8 cellular contexts compared by ENCODE assay signal in the genomic region with DNA sequence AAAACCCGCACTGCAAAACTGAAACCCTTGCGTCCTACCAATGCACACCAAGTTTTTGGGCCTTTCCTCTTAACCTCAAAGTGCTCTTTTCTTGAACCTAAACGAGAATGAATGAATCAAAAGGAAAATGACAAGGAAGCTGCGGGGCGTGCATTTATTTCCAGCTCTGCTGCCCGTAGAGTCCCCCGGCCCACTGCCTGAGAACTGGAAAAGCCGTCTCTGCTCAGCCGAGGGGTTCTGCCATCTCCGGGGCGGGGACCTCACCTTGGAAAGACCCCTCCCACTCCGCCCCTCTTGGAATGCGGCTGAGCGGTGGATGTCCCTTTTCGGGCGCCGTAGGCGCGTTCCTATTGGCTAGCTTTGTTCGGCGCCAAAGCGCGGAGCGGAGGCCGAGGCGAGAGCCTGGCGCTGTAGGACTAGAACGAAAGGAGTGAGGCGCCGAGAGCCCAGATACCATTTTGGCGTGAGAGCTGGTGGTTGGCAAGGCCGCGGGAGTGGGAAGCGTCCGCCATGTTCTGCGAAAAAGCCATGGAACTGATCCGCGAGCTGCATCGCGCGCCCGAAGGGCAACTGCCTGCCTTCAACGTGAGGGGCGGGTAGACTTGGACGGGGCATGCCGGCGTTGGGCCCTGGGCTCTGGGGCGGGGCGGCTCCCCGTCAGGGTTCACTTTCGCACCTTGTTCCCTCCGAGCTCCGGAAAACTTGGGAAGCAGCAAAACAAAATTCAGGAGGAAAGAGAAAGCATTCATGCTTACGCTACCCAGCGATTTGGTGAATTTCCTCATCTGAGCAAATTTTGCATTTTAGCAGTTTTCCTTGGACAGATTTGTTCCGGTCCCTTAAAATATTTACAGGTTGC. TPM values are rescaled to one million over a fixed set of nuclear protein-coding genes. Genes with fewer than 3 reads are reported as not detected.
A peak's percentile ranks its signal among the peaks of the same experiment; 100 is the strongest.
DNase-seq lines count a peak whose midpoint lies in the region; ATAC-seq and TF ChIP-seq lines count a peak whose summit lies in the region.

A gene (plus strand): TSS at position 363 of the 859 bp plus-strand sequence. CDS start 148 bp downstream, at position 511.

- in situ Hi-C loops in GM13976 (cut with MboI; ENCODE audit: low sequenced_read_pairs, unreplicated experiment): loop anchor here (10.0 to 25.0 kb wide), 2 partner anchors 345 to 413 kb away; a partner anchor contains a TSS

- H3K36me3 ChIP-seq in heart right ventricle (no peaks in the 10 kb centered on the region), upper lobe of left lung (no peaks in the 10 kb centered on the region)

- peak; percentile 93 for DNase-seq in GM13976 (ENCODE audit: low spot score)
- DNase-seq in NCI-H128 (lab: John Stamatoyannopoulos, UW; ENCODE audit: unreplicated experiment): peak; percentile 93
- peak; percentile 95 for DNase-seq in SW480 (ENCODE audit: low spot score)
- DNase-seq in activated naive CD8-positive, alpha-beta T cell treated with anti-CD3 and anti-CD28 coated beads, Interleukin-2, amount 50 U/mL, for 16 hours (ENCODE audit: low read depth, low spot score): peak; percentile 52
- DNase-seq in heart right ventricle: peak; percentile 83
- DNase-seq in posterior cingulate gyrus: peak; percentile 80 to 98 (median 88)
- peak; percentile 71 to 92 for DNase-seq in upper lobe of left lung

- no peak for TF ChIP-seq POLR2A in upper lobe of left lung (IDR thresholded peaks at IDR 0.05)

- H3K27ac ChIP-seq in heart right ventricle (peak within 1 kb of the TSS in 4 of 10 donors; percentile 24 to 61 (median 38)), upper lobe of left lung (peak within 1 kb of the TSS; percentile 37 to 69 (median 42))

- peak; percentile 91 for ATAC-seq in HG02763 (IDR thresholded peaks at IDR 0.05; ENCODE audit: unreplicated experiment)
- peak; percentile 93 to 97 (median 96) for ATAC-seq in heart right ventricle
- peak; percentile 91 to 98 for ATAC-seq in upper lobe of left lung (ENCODE audit: low FRiP score in 2 of 2)

- peaks cover 0 to 22% (median 9%) of the 10 kb centered on the region in 9 donors for H3K4me1 ChIP-seq in heart right ventricle
- peaks cover 6 to 10% (median 8%) of the 10 kb centered on the region in 4 donors for H3K4me1 ChIP-seq in upper lobe of left lung

- intact Hi-C loops in heart right ventricle (cut with DNase I): loop anchor here in 2 of 10 donors (10.0 kb wide), 3 partner anchors 127 to 343 kb away; no protein-coding TSS in a partner anchor
- intact Hi-C loops in posterior cingulate gyrus (cut with DNase I): loop anchor here (5.0 to 10.0 kb wide), 2 partner anchors 210 to 217 kb away; a partner anchor contains a TSS

- WGBS in heart right ventricle, 2 donors: 2% methylated on average over 56 of the region's 56 CpGs
- WGBS in upper lobe of left lung, 2 donors: 1% methylated on average over 40 to 56 of the region's 56 CpGs

- no peak for TF ChIP-seq EP300 in upper lobe of left lung (IDR thresholded peaks at IDR 0.05)

- no peaks in the 10 kb centered on the region for H3K27me3 ChIP-seq in heart right ventricle
- no peaks in the 10 kb centered on the region for H3K27me3 ChIP-seq in upper lobe of left lung

- H3K9me3 ChIP-seq in heart right ventricle: peaks cover 0 to 20% (median 12%) of the 10 kb centered on the region in 11 donors
- H3K9me3 ChIP-seq in upper lobe of left lung: peaks cover 0 to 17% (median 10%) of the 10 kb centered on the region in 4 donors

- H3K4me3 ChIP-seq in heart right ventricle: peak within 1 kb of the TSS; percentile 30 to 84 (median 64)
- peak within 1 kb of the TSS; percentile 63 to 78 (median 74) for H3K4me3 ChIP-seq in upper lobe of left lung

- no peak for TF ChIP-seq CTCF in GM13976 (IDR thresholded peaks at IDR 0.05; ENCODE audit: borderline replicate concordance, control extremely low read depth, extremely low read depth, insufficient read depth, missing control alignments)
- no peak for TF ChIP-seq CTCF in heart right ventricle (IDR thresholded peaks at IDR 0.05)
- TF ChIP-seq CTCF in upper lobe of left lung (IDR thresholded peaks at IDR 0.05): peak in 1 of 6 experiments; percentile 8

RNA-seq across cellular contexts. Expression of the gene that starts here (rescaled TPM):
- total RNA-seq in heart right ventricle (1 to 10 TPM in 2 of 10 donors, under 1 TPM in 8; 0.19 to 1.6 (median 0.64) TPM), upper lobe of left lung (1 to 10 TPM in 2 of 6 donors, under 1 TPM in 4; under 0.01 to 1.8 (median 0.77) TPM)
- under 1 TPM; 0.28 to 0.29 TPM for polyA plus RNA-seq in heart right ventricle
